19 cellular contexts compared by ENCODE assay signal in the genomic region with DNA sequence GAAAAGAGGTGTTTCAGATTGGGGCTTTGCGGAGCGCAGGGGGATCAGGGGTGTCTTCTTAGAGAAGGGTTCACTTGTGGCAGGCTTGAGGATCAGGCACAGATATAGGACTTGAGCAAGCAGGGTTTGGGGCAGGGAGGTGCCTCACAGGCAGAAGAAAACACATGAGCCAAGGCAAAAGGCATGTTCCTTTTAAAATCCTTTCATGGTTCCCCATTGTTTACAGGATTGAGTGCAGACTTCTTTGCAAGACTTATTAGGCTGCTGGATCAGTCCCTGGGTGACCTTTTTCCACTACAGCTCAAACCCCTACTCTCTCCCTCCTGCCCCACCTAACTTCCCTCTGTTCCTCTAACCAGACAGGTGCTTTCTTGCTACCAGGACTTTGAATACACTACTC. TPM values are rescaled to one million over a fixed set of nuclear protein-coding genes. Genes with fewer than 3 reads are reported as not detected.
"Had no signal": no experiment of that assay in that cellular context is flagged by ENCODE, and none has a peak within 500 bp of the region (broad histone marks: within the 10 kb centered on the region; RNA-seq: fewer than 3 reads in every experiment).

No MANE protein-coding gene starts in this region.

- H3K27me3 ChIP-seq: right lobe of liver had no signal

- H3K36me3 ChIP-seq: right lobe of liver had no signal

- H3K4me3 ChIP-seq: mucosa of descending colon, right lobe of liver had no signal

- H3K4me1 ChIP-seq: right lobe of liver had no signal

- ATAC-seq: activated CD8-positive, alpha-beta T cell treated with anti-CD3 and anti-CD28 coated beads, Interleukin-2, amount 10 ng/mL, durations not matched to agents 7 days and 5 days; activated naive CD4-positive, alpha-beta T cell treated with anti-CD3 and anti-CD28 coated beads, Interleukin-2, amount 50 U/mL, for 72 hours; left ventricle myocardium superior; mucosa of descending colon; natural killer cell; right lobe of liver; T-helper 17 cell; WTC11 had no signal

- H3K9me3 ChIP-seq: mucosa of descending colon, right lobe of liver had no signal

- H3K27ac ChIP-seq: epithelial cell of prostate, right lobe of liver had no signal

- DNase-seq: activated CD4-positive, alpha-beta T cell treated with anti-CD3 and anti-CD28 coated beads for 48 hours; activated CD8-positive, alpha-beta memory T cell treated with anti-CD3 and anti-CD28 coated beads, Interleukin-2, amount 50 U/mL, for 4 hours; activated CD8-positive, alpha-beta T cell treated with anti-CD3 and anti-CD28 coated beads, Interleukin-2, amount 10 ng/mL, durations not matched to agents 7 days and 5 days; activated gamma-delta T cell; activated T-cell treated with anti-CD3 and anti-CD28 coated beads, Interleukin-2, amount 50 U/mL, for 48 hours; hippocampal formation; kidney; left ventricle myocardium superior; mucosa of descending colon; natural killer cell; nucleus accumbens; posterior cingulate gyrus; right lobe of liver; SHP77 treated with DMSO at 0.1 percent for 48 hours; stimulated activated CD4-positive, alpha-beta T cell treated with anti-CD3 and anti-CD28 coated beads, Interleukin-1b, Interleukin-23, amount 100 ng/mL, for 48 hours; T-helper 17 cell had no signal

RNA-seq across cellular contexts. Expression of gene HSPB8, which starts 19.7 kb away (rescaled TPM):
- total RNA-seq: activated CD8-positive, alpha-beta T cell treated with anti-CD3 and anti-CD28 coated beads, Interleukin-2, amount 10 ng/mL, durations not matched to agents 7 days and 5 days; activated naive CD4-positive, alpha-beta T cell treated with anti-CD3 and anti-CD28 coated beads, Interleukin-2, amount 50 U/mL, for 72 hours; natural killer cell; T-helper 17 cell had no signal
